Comparison of ENCODE assay signal across 22 cellular contexts in the genomic region with DNA sequence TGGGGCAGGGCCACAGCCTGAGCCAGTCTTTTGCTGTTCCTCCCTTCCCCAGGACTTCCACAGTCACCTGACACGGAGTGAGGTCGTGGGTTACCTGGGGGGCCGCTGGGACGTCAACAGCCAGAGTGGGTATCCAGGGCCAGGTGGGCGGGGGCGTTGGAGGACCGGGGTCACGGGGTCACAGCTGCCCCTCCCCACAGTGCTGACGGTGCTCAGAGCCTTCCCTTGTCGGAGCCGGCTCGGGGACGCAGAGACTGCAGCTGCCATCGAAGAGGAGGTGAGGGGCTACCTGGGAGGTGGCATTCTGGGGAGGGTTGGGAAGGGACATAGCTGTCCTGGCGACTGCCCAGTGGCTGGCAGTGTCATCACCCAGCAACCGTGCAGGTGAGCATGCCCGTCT. TPM values are rescaled to one million over a fixed set of nuclear protein-coding genes. Genes with fewer than 3 reads are reported as not detected.
DNase-seq lines count a peak whose midpoint lies in the region; ATAC-seq, FAIRE-seq and TF ChIP-seq lines count a peak whose summit lies in the region.
"Had no signal": no experiment of that assay in that cellular context is flagged by ENCODE, and none has a peak within 500 bp of the region (broad histone marks: within the 10 kb centered on the region; RNA-seq: fewer than 3 reads in every experiment).

No MANE protein-coding gene starts in this region.

- no peak overlapping the region for H2AFZ ChIP-seq in hepatocyte

- no peaks in the 10 kb centered on the region for H3K27me3 ChIP-seq in hepatocyte
- no peaks in the 10 kb centered on the region for H3K27me3 ChIP-seq in sigmoid colon
- no peaks in the 10 kb centered on the region for H3K27me3 ChIP-seq in BE2C
- H3K27me3 ChIP-seq: BLaER1 had no signal

- intact Hi-C loops in sigmoid colon (cut with DNase I) = no loop called here

- CTCF ChIA-PET in HEK293 (lab: Yijun Ruan, JAX) = interaction anchor here (0.6 to 5.0 kb wide), 4 partner anchors 22 to 455 kb away, joined by 3 to 92 read pairs (median 6); no protein-coding TSS in a partner anchor

- WGBS in hepatocyte (ENCODE audit: low lambda C conversion rate, missing lambda C conversion rate) = 90% methylated on average over 17 of the region's 17 CpGs
- 85 to 90% methylated on average over 17 of the region's 17 CpGs for WGBS in sigmoid colon, 2 donors

- H4K20me1 ChIP-seq in hepatocyte (ENCODE audit: insufficient read depth, poor library complexity, severe bottlenecking) = no peaks in the 10 kb centered on the region

- H3K9me2 ChIP-seq in hepatocyte (replicated peaks; ENCODE audit: insufficient read depth) = no peaks in the 10 kb centered on the region

- no peak overlapping the region for H3K27ac ChIP-seq in HEK293 (ENCODE audit: extremely low read depth, low read depth, low read length)
- no peak overlapping the region for H3K27ac ChIP-seq in hepatocyte
- no peak overlapping the region for H3K27ac ChIP-seq in sigmoid colon
- H3K27ac ChIP-seq: BLaER1, C4-2B had no signal

- DNase-seq in hepatocyte (ENCODE audit: low spot score) (peak; percentile 4), myocyte (ENCODE audit: low read depth) (peak; percentile 13), sigmoid colon (peak; percentile 61), BE2C (no peak), GM12892 (ENCODE audit: insufficient read length) (no peak)
- DNase-seq in stimulated activated CD4-positive, alpha-beta T cell treated with anti-CD3 and anti-CD28 coated beads, Interleukin-4, amount 100 ng/mL, for 24 hours = no peak
- DNase-seq: Caco-2; CD4-positive, CD25-positive, alpha-beta regulatory T cell; CD8-positive, alpha-beta T cell; DMS153; DMS79; EL; GDM1; GOT3; HCEC 1CT had no signal

- no peak overlapping the region for H3K4me2 ChIP-seq in hepatocyte
- H3K4me2 ChIP-seq: BLaER1 had no signal

- POLR2A ChIA-PET in HEK293 (lab: Yijun Ruan, JAX) = interaction anchor here (0.6 to 1.3 kb wide), 5 partner anchors 12 to 1340 kb away, joined by 3 to 6 read pairs (median 4); a partner anchor contains a TSS

- H3K9me3 ChIP-seq in HEK293 (ENCODE audit: control insufficient read depth, insufficient read depth, low read depth, low read length) (no peaks in the 10 kb centered on the region), hepatocyte (ENCODE audit: low read depth) (no peaks in the 10 kb centered on the region), sigmoid colon (no peaks in the 10 kb centered on the region), BE2C (no peaks in the 10 kb centered on the region)
- H3K9me3 ChIP-seq: BLaER1, Caco-2 had no signal

- no peak for ATAC-seq in HG03135 (IDR thresholded peaks at IDR 0.05; ENCODE audit: unreplicated experiment)
- ATAC-seq: CD8-positive, alpha-beta T cell; GM12878 had no signal

- H3K4me1 ChIP-seq in HEK293 (ENCODE audit: control insufficient read depth, insufficient read depth, low read length) = no peaks in the 10 kb centered on the region
- peaks cover 1% of the 10 kb centered on the region for H3K4me1 ChIP-seq in hepatocyte (ENCODE audit: insufficient read depth)
- no peaks in the 10 kb centered on the region for H3K4me1 ChIP-seq in sigmoid colon
- H3K4me1 ChIP-seq in BE2C = no peaks in the 10 kb centered on the region
- H3K4me1 ChIP-seq: BLaER1, Caco-2 had no signal

- no peak overlapping the region for H3K4me3 ChIP-seq in HEK293 (ENCODE audit: low read depth, low read length)
- no peak overlapping the region for H3K4me3 ChIP-seq in hepatocyte
- H3K4me3 ChIP-seq in sigmoid colon = no peak overlapping the region
- H3K4me3 ChIP-seq in BE2C (ENCODE audit: low read depth, low read length) = no peak overlapping the region
- H3K4me3 ChIP-seq: BLaER1, GM12878 had no signal

- no peak for TF ChIP-seq EP300 in sigmoid colon (IDR thresholded peaks at IDR 0.05)

- peaks cover 3 to 35% of the 10 kb centered on the region in 2 experiments; a peak in 2 of 3 replicates for H3K36me3 ChIP-seq in HEK293 (ENCODE audit: control insufficient read depth in 2 of 2, insufficient read depth in 1 of 2, low read length in 2 of 2)
- H3K36me3 ChIP-seq in hepatocyte (replicated peaks; ENCODE audit: insufficient read depth, low read depth) = no peaks in the 10 kb centered on the region
- H3K36me3 ChIP-seq in sigmoid colon = peaks cover 0 to 41% (median 4%) of the 10 kb centered on the region in 4 donors
- peaks cover 25% of the 10 kb centered on the region for H3K36me3 ChIP-seq in BE2C

- no peaks in the 10 kb centered on the region for H3K79me2 ChIP-seq in hepatocyte

- FAIRE-seq in GM12892 (lab: Jason Lieb, UNC) = no peak
- FAIRE-seq: GM12878, GM18507, H54 had no signal

- TF ChIP-seq POLR2A in sigmoid colon (IDR thresholded peaks at IDR 0.05) (no peak), GM12892 (IDR thresholded peaks at IDR 0.05; ENCODE audit: low read depth, low read length) (no peak)

- TF ChIP-seq CTCF in HEK293 (tag by site-specific recombination; IDR thresholded peaks at IDR 0.05) = no peak
- no peak for TF ChIP-seq CTCF in hepatocyte (IDR thresholded peaks at IDR 0.05; ENCODE audit: poor library complexity)
- no peak for TF ChIP-seq CTCF in sigmoid colon (IDR thresholded peaks at IDR 0.05)
- TF ChIP-seq CTCF in BE2C (IDR thresholded peaks at IDR 0.05; ENCODE audit: low read depth, low read length) = no peak

TF ChIP-seq in HEK293, 187 proteins besides CTCF, POLR2A, EP300 and RAD21 (continues in another document):
- TF ChIP-seq, protein P1, sequence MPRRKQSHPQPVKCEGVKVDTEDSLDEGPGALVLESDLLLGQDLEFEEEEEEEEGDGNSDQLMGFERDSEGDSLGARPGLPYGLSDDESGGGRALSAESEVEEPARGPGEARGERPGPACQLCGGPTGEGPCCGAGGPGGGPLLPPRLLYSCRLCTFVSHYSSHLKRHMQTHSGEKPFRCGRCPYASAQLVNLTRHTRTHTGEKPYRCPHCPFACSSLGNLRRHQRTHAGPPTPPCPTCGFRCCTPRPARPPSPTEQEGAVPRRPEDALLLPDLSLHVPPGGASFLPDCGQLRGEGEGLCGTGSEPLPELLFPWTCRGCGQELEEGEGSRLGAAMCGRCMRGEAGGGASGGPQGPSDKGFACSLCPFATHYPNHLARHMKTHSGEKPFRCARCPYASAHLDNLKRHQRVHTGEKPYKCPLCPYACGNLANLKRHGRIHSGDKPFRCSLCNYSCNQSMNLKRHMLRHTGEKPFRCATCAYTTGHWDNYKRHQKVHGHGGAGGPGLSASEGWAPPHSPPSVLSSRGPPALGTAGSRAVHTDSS (tag by site-specific recombination; IDR thresholded peaks at IDR 0.05) = no peak

RNA-seq across cellular contexts. Expression of a gene that starts 11.5 kb away (rescaled TPM):
- 11.2 and 16.6 TPM in 2 replicates for total RNA-seq in hepatocyte
- 17.0 and 21.9 TPM in 2 replicates for polyA plus RNA-seq in hepatocyte
- total RNA-seq in myocyte = 2.2 and 2.7 TPM in 2 replicates
- 12.6 TPM for polyA plus RNA-seq in myocyte (2012)
- 10 to 100 TPM in 1 of 4 donors, 1 to 10 TPM in 3; 8.6 to 13.3 (median 9.3) TPM for total RNA-seq in sigmoid colon
- polyA plus RNA-seq in sigmoid colon = 10 to 100 TPM; 38.2 to 65.2 (median 60.1) TPM
- 43.6 TPM for polyA plus RNA-seq in BE2C (2012; ENCODE audit: insufficient read depth, insufficient read length, low read depth)
- polyA plus RNA-seq in GM12892 (2012; ENCODE audit: missing spikeins) = 14.4 TPM

RNA-seq across cellular contexts. Expression of a gene that starts 16.3 kb away (rescaled TPM):
- 27.5 and 28.1 TPM in 2 replicates for total RNA-seq in hepatocyte
- polyA plus RNA-seq in hepatocyte = 34.4 and 45.2 TPM in 2 replicates
- total RNA-seq in myocyte = 3.1 and 4.5 TPM in 2 replicates
- 3.7 TPM for polyA plus RNA-seq in myocyte (2012)
- 1 to 10 TPM in 3 of 4 donors, under 1 TPM in 1; 0.99 to 5.5 (median 2.7) TPM for total RNA-seq in sigmoid colon
- 100 to 1,000 TPM; 146 to 313 (median 199) TPM for polyA plus RNA-seq in sigmoid colon
- polyA plus RNA-seq in BE2C (2012; ENCODE audit: insufficient read depth, insufficient read length, low read depth) = 1.5 TPM
- 9.8 TPM for polyA plus RNA-seq in GM12892 (2012; ENCODE audit: missing spikeins)

RNA-seq across cellular contexts. Expression of a gene that starts 45.5 kb away (rescaled TPM):
- total RNA-seq in hepatocyte = 71.8 and 81.7 TPM in 2 replicates
- polyA plus RNA-seq in hepatocyte = 111 and 114 TPM in 2 replicates
- total RNA-seq in myocyte = 179 and 258 TPM in 2 replicates
- 164 TPM for polyA plus RNA-seq in myocyte (2012)
- total RNA-seq in sigmoid colon = 10 to 100 TPM; 28.5 to 33.9 (median 32.2) TPM
- polyA plus RNA-seq in sigmoid colon = 10 to 100 TPM; 37.9 to 47.4 (median 45.0) TPM
- 132 TPM for polyA plus RNA-seq in BE2C (2012; ENCODE audit: insufficient read depth, insufficient read length, low read depth)
- 20.0 TPM for polyA plus RNA-seq in GM12892 (2012; ENCODE audit: missing spikeins)

RNA-seq across cellular contexts. Expression of a gene that starts 47.5 kb away (rescaled TPM):
- total RNA-seq in hepatocyte (5.5 and 6.2 TPM in 2 replicates), myocyte (3.1 TPM in 2 replicates), sigmoid colon (1 to 10 TPM; 3.6 to 5.5 (median 4.1) TPM)
- polyA plus RNA-seq in hepatocyte (6.5 and 11.1 TPM in 2 replicates), sigmoid colon (10 to 100 TPM in 2 of 3 donors, 1 to 10 TPM in 1; 5.4 to 19.1 (median 10.6) TPM)
- polyA plus RNA-seq in myocyte (2012) = 3.3 TPM
- polyA plus RNA-seq in BE2C (2012; ENCODE audit: insufficient read depth, insufficient read length, low read depth) = 12.6 TPM
- 26.9 TPM for polyA plus RNA-seq in GM12892 (2012; ENCODE audit: missing spikeins)

RNA-seq across cellular contexts. Expression of a gene that starts 50.5 kb away (rescaled TPM):
- total RNA-seq in hepatocyte = 1.2 and 6.3 TPM in 2 replicates
- 2.4 and 2.8 TPM in 2 replicates for polyA plus RNA-seq in hepatocyte
- 2.3 and 2.6 TPM in 2 replicates for total RNA-seq in myocyte
- polyA plus RNA-seq in myocyte (2012) = 1.1 TPM
- total RNA-seq in sigmoid colon = 1 to 10 TPM in 2 of 4 donors, not detected in 2; 1.1 to 1.5 TPM
- polyA plus RNA-seq in sigmoid colon = 1 to 10 TPM in 2 of 3 donors, not detected in 1; 1.6 to 2.6 TPM
- 152 TPM for polyA plus RNA-seq in BE2C (2012; ENCODE audit: insufficient read depth, insufficient read length, low read depth)
- 1.2 TPM for polyA plus RNA-seq in GM12892 (2012; ENCODE audit: missing spikeins)

Comparison
In these comparisons a context has a peak if more than half of its experiments do, and no peak if none do; other contexts are left out.
1. DNase-seq: peak in hepatocyte (single experiment), myocyte (single experiment) and sigmoid colon (single experiment); none in stimulated activated CD4-positive, alpha-beta T cell treated with anti-CD3 and anti-CD28 coated beads, Interleukin-4, amount 100 ng/mL, for 24 hours (single experiment), BE2C (single experiment) and GM12892 (single experiment).